ENCODE assay signal across 9 cellular contexts in the genomic region with DNA sequence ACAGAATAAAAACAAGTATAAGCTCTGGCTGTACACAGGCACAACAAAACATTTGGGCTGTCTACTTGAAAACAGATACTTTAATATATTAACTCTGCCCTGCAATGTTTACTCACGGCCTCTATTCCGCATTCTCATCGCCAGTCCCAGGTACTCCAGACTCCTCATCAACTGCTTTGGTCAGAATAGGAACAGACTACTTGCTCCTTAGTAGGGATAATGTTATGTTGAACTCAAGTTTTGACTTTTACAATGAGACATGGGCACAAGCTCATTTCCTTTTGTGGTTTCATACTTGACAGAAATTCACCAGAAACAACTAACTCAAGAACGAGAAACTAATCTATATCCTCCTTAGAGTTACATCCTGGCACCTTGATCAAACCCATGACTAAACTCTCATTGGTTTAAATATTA.
A peak's percentile ranks its signal among the peaks of the same experiment; 100 is the strongest.
DNase-seq lines count a peak whose midpoint lies in the region; ATAC-seq and TF ChIP-seq lines count a peak whose summit lies in the region.
"Had no signal": no experiment of that assay in that cellular context is flagged by ENCODE, and none has a peak within 500 bp of the region (broad histone marks: within the 10 kb centered on the region; RNA-seq: fewer than 3 reads in every experiment).

No MANE protein-coding gene starts in this region.

- peak in 2 of 10 experiments; percentile 4 to 17 for DNase-seq in CD4-positive, alpha-beta T cell
- DNase-seq in NCI-H345 (lab: John Stamatoyannopoulos, UW) (no peak), coronary artery (ENCODE audit: low spot score) (no peak), SKM-1 treated with dmso at 0.1 percent for 144 hours (lab: John Stamatoyannopoulos, UW; ENCODE audit: unreplicated experiment) (no peak)
- DNase-seq in effector CD8-positive, alpha-beta T cell (lab: John Stamatoyannopoulos, UW): no peak
- DNase-seq: MG63 had no signal

- CTCF ChIA-PET in CD4-positive, alpha-beta T cell (lab: Charles Lee): interaction anchor here (1.1 to 1.8 kb wide), 3 partner anchors 11 to 116 kb away, joined by 3 to 4 read pairs (median 3); no protein-coding TSS in a partner anchor

- no peaks in the 10 kb centered on the region for H3K27me3 ChIP-seq in CD4-positive, alpha-beta T cell (ENCODE audit: control insufficient read depth, insufficient read depth, low read length)
- H3K27me3 ChIP-seq: MG63 had no signal

- POLR2A ChIA-PET in CD4-positive, alpha-beta T cell (lab: Charles Lee): interaction anchor here (0.7 to 3.6 kb wide), 35 partner anchors 9 to 811 kb away, joined by 3 to 69 read pairs (median 5); partner anchors contain the start of gene RMND1

- peak overlapping the region; percentile 90 for H3K27ac ChIP-seq in CD4-positive, alpha-beta T cell (ENCODE audit: low read depth, low read length)
- peak overlapping the region in 1 of 2 donors; percentile 7 for H3K27ac ChIP-seq in coronary artery

- ATAC-seq in CD4-positive, alpha-beta T cell (ENCODE audit: poor library complexity): peak; percentile 61
- peak; percentile 47 for ATAC-seq in GM19328 (IDR thresholded peaks at IDR 0.05; ENCODE audit: unreplicated experiment)
- ATAC-seq in HG03108 (IDR thresholded peaks at IDR 0.05; ENCODE audit: unreplicated experiment): peak; percentile 88
- ATAC-seq in activated T-helper 17 cell treated with anti-CD3 and anti-CD28 coated beads, Interleukin-2, amount 50 U/mL, for 72 hours (replicated peaks): peak; percentile 73

- H3K27me3 Mint-ChIP-seq in CD4-positive, alpha-beta T cell: no peaks in the 10 kb centered on the region
- no peaks in the 10 kb centered on the region for H3K27me3 Mint-ChIP-seq in activated T-helper 17 cell treated with anti-CD3 and anti-CD28 coated beads, Interleukin-2, amount 50 U/mL, for 72 hours

- H3K4me3 ChIP-seq in coronary artery: no peak overlapping the region
- H3K4me3 ChIP-seq: MG63 had no signal

- H3K9me3 ChIP-seq in CD4-positive, alpha-beta T cell (ENCODE audit: control insufficient read depth, low read length): no peaks in the 10 kb centered on the region
- H3K9me3 ChIP-seq: MG63 had no signal

- H3K27ac Mint-ChIP-seq in CD4-positive, alpha-beta T cell: peak overlapping the region; percentile 97
- H3K27ac Mint-ChIP-seq in activated T-helper 17 cell treated with anti-CD3 and anti-CD28 coated beads, Interleukin-2, amount 50 U/mL, for 72 hours: peak overlapping the region; percentile 97

- peaks cover 2% of the 10 kb centered on the region for H3K9me3 Mint-ChIP-seq in CD4-positive, alpha-beta T cell
- H3K9me3 Mint-ChIP-seq in activated T-helper 17 cell treated with anti-CD3 and anti-CD28 coated beads, Interleukin-2, amount 50 U/mL, for 72 hours: no peaks in the 10 kb centered on the region

- H3K4me1 Mint-ChIP-seq in CD4-positive, alpha-beta T cell (ENCODE audit: low read depth): peaks cover 88% of the 10 kb centered on the region
- H3K4me1 Mint-ChIP-seq in activated T-helper 17 cell treated with anti-CD3 and anti-CD28 coated beads, Interleukin-2, amount 50 U/mL, for 72 hours: peaks cover 53% of the 10 kb centered on the region

- no peak for TF ChIP-seq CTCF in CD4-positive, alpha-beta T cell (IDR thresholded peaks at IDR 0.05)
- TF ChIP-seq CTCF in coronary artery (IDR thresholded peaks at IDR 0.05): no peak

- H3K36me3 Mint-ChIP-seq in CD4-positive, alpha-beta T cell (ENCODE audit: low read depth): peaks cover 77% of the 10 kb centered on the region
- H3K36me3 Mint-ChIP-seq in activated T-helper 17 cell treated with anti-CD3 and anti-CD28 coated beads, Interleukin-2, amount 50 U/mL, for 72 hours (ENCODE audit: low read depth): peaks cover 6% of the 10 kb centered on the region

- peak overlapping the region; percentile 96 for H3K4me3 Mint-ChIP-seq in CD4-positive, alpha-beta T cell
- peak overlapping the region; percentile 88 for H3K4me3 Mint-ChIP-seq in activated T-helper 17 cell treated with anti-CD3 and anti-CD28 coated beads, Interleukin-2, amount 50 U/mL, for 72 hours

- intact Hi-C loops in CD4-positive, alpha-beta T cell (cut with DNase I, micrococcal nuclease): loop anchor here in 1 of 2 experiments (2.0 kb wide), 2 partner anchors 14 to 48 kb away; no protein-coding TSS in a partner anchor
